ENCODE assay signal across 25 cellular contexts in genomic region chr18:46506974-46507373, GRCh38.
DNase-seq lines count a peak whose midpoint lies in the region; ATAC-seq, FAIRE-seq and TF ChIP-seq lines count a peak whose summit lies in the region.
"Had no signal": no experiment of that assay in that cellular context is flagged by ENCODE, and none has a peak within 500 bp of the region (broad histone marks: within the 10 kb centered on the region; RNA-seq: fewer than 3 reads in every experiment).

No MANE protein-coding gene starts in this region.

- H3K4me3 ChIP-seq in SK-N-SH (ENCODE audit: low read depth in 2 of 2, low read length in 1 of 2) (no peak overlapping the region), OCI-LY3 (ENCODE audit: low read length) (no peak overlapping the region), HepG2 (replicated peaks in 1 of 3; ENCODE audit: insufficient read depth in 1 of 3, low read depth in 2 of 3, low read length in 3 of 3) (no peak overlapping the region), sigmoid colon (no peak overlapping the region), gastrocnemius medialis (no peak overlapping the region)
- H3K4me3 ChIP-seq: BLaER1, GM12878, GM23248 had no signal

- in situ Hi-C loops in HepG2 (cut with HindIII; ENCODE audit: extremely low pct_ligation_motif_present, low pct_unique_long_range_greater_than_20kb) (no loop called here), gastrocnemius medialis (cut with MboI; ENCODE audit: low sequenced_read_pairs in 4 of 4) (loop anchor here in 1 of 4 donors (25.0 kb wide), 2 partner anchors 220 to 345 kb away; a partner anchor contains a TSS)

- TF ChIP-seq POLR2A in HepG2 (IDR thresholded peaks at IDR 0.05; ENCODE audit: insufficient read depth in 1 of 2, low read depth in 2 of 2, low read length in 2 of 2), result no peak
- TF ChIP-seq POLR2A in sigmoid colon (IDR thresholded peaks at IDR 0.05), result no peak
- no peak for TF ChIP-seq POLR2A in gastrocnemius medialis (IDR thresholded peaks at IDR 0.05)

- no peaks in the 10 kb centered on the region for H3F3A ChIP-seq in SK-N-SH (replicated peaks; ENCODE audit: insufficient read depth)

- DNase-seq in SK-N-SH, result no peak
- DNase-seq in HepG2 (ENCODE audit: low spot score), result no peak
- peak; percentile 41 for DNase-seq in sigmoid colon
- DNase-seq in NCI-H2171 treated with DMSO at 0.1 percent for 48 hours (lab: John Stamatoyannopoulos, UW), result no peak
- DNase-seq in gastrocnemius medialis, result no peak
- DNase-seq: Caco-2; CD4-positive, CD25-positive, alpha-beta regulatory T cell; DMS 273 treated with DMSO at 0.1 percent for 48 hours; DMS79; EL; GDM1; GM23248; H7 had no signal

- H3K27ac ChIP-seq in SK-N-SH (ENCODE audit: low read depth in 2 of 2, low read length in 1 of 2) (no peak overlapping the region), OCI-LY3 (ENCODE audit: low read length) (no peak overlapping the region), HepG2 (ENCODE audit: extremely low read length, insufficient read depth, low read length) (no peak overlapping the region), sigmoid colon (no peak overlapping the region), gastrocnemius medialis (no peak overlapping the region)
- H3K27ac ChIP-seq: 22Rv1, BLaER1, C4-2B, GM23248 had no signal

- H3K36me3 ChIP-seq in SK-N-SH (replicated peaks in 1 of 2; ENCODE audit: control insufficient read depth in 1 of 2, insufficient read depth in 2 of 2, low read length in 1 of 2) (no peaks in the 10 kb centered on the region), OCI-LY3 (replicated peaks; ENCODE audit: low read depth, low read length) (no peaks in the 10 kb centered on the region), HepG2 (replicated peaks in 1 of 2; ENCODE audit: control insufficient read depth in 1 of 2, insufficient read depth in 2 of 2, low read length in 2 of 2) (no peaks in the 10 kb centered on the region), sigmoid colon (no peaks in the 10 kb centered on the region), gastrocnemius medialis (no peaks in the 10 kb centered on the region)
- H3K36me3 ChIP-seq: BLaER1 had no signal

- CTCF ChIA-PET in SK-N-SH (lab: Yijun Ruan, JAX) (interaction anchor here (1.1 kb wide), 2 partner anchors 27 to 226 kb away, joined by 3 to 5 read pairs; no protein-coding TSS in a partner anchor), HepG2 (lab: Yijun Ruan, JAX; ENCODE audit: low intra/inter-chr PET ratio, low total read pairs) (no interaction called here)

- H3K9ac ChIP-seq in SK-N-SH, result no peak overlapping the region
- no peak overlapping the region for H3K9ac ChIP-seq in OCI-LY3 (ENCODE audit: low read length)
- H3K9ac ChIP-seq in HepG2 (ENCODE audit: insufficient read depth, low read depth, low read length), result no peak overlapping the region
- H3K9ac ChIP-seq: BLaER1, GM23248 had no signal

- POLR2A ChIA-PET in SK-N-SH (lab: Yijun Ruan, JAX) (no interaction called here), HepG2 (lab: Yijun Ruan, JAX) (no interaction called here)

- H4K20me1 ChIP-seq in SK-N-SH (ENCODE audit: insufficient read depth), result no peaks in the 10 kb centered on the region
- peaks cover 4% of the 10 kb centered on the region; the same call in 1 of the 2 replicates for H4K20me1 ChIP-seq in OCI-LY3 (ENCODE audit: insufficient read depth, low read length)
- H4K20me1 ChIP-seq in HepG2 (ENCODE audit: insufficient read depth, low read length), result no peaks in the 10 kb centered on the region
- H4K20me1 ChIP-seq: BLaER1 had no signal

- no peaks in the 10 kb centered on the region for H3K9me2 ChIP-seq in SK-N-SH

- TF ChIP-seq EP300 in SK-N-SH (IDR thresholded peaks at IDR 0.05; ENCODE audit: borderline replicate concordance in 1 of 2, low read depth in 1 of 2, low read length in 1 of 2) (no peak), HepG2 (IDR thresholded peaks at IDR 0.05; ENCODE audit: low read depth in 2 of 2, low read length in 2 of 2) (no peak), HepG2 (CRISPR knock-in tag; IDR thresholded peaks at IDR 0.05; ENCODE audit: borderline replicate concordance) (no peak), sigmoid colon (IDR thresholded peaks at IDR 0.05) (no peak)

- no peaks in the 10 kb centered on the region for H3K79me2 ChIP-seq in SK-N-SH (ENCODE audit: insufficient read depth)
- H3K79me2 ChIP-seq in OCI-LY3 (ENCODE audit: low read length), result no peaks in the 10 kb centered on the region
- H3K79me2 ChIP-seq in HepG2 (ENCODE audit: insufficient read depth, low read length), result no peaks in the 10 kb centered on the region

- intact Hi-C loops in HepG2 (cut with micrococcal nuclease; ENCODE audit: unreplicated experiment) (no loop called here), sigmoid colon (cut with DNase I) (no loop called here), gastrocnemius medialis (cut with DNase I; ENCODE audit: low total_unique reads) (no loop called here)

- ATAC-seq in SK-N-SH treated with all-trans-retinoic acid at 6 μM for 48 hours (no peak), HepG2 (no peak), HG02642 (IDR thresholded peaks at IDR 0.05; ENCODE audit: poor library complexity, unreplicated experiment) (no peak), gastrocnemius medialis (no peak)
- ATAC-seq: CD8-positive, alpha-beta T cell; GM12878; HCT116 had no signal

- TF ChIP-seq CTCF in SK-N-SH (IDR thresholded peaks at IDR 0.05) (no peak), OCI-LY3 (IDR thresholded peaks at IDR 0.05; ENCODE audit: low read depth, low read length) (0 out of 2 replicates have a peak, but pooled peaks have one; percentile 16), HepG2 (CRISPR knock-in tag; IDR thresholded peaks at IDR 0.05) (no peak), sigmoid colon (IDR thresholded peaks at IDR 0.05) (no peak), gastrocnemius medialis (IDR thresholded peaks at IDR 0.05 in 4 of 5, conservative IDR thresholded peaks at IDR 0.05 in 1 of 5) (no peak)

- no peak for FAIRE-seq in HepG2 (lab: Jason Lieb, UNC)
- FAIRE-seq: A204.1, GM12878, GM19239, H1 had no signal

- BruUV-seq in HepG2 (replicated peaks; lab: Mats Ljungman, UMichigan), result no TSS peak

- TF ChIP-seq RAD21 in SK-N-SH (IDR thresholded peaks at IDR 0.05; ENCODE audit: low read length) (0 out of 2 replicates have a peak, but pooled peaks have one; percentile 5), HepG2 (CRISPR knock-in tag; IDR thresholded peaks at IDR 0.05) (no peak)

- no peaks in the 10 kb centered on the region for H3K4me1 ChIP-seq in SK-N-SH (ENCODE audit: control insufficient read depth in 1 of 2, insufficient read depth in 2 of 2, low read depth in 1 of 2, low read length in 1 of 2)
- no peaks in the 10 kb centered on the region for H3K4me1 ChIP-seq in OCI-LY3 (ENCODE audit: low read length)
- no peaks in the 10 kb centered on the region for H3K4me1 ChIP-seq in HepG2 (ENCODE audit: insufficient read depth, low read length)
- H3K4me1 ChIP-seq in sigmoid colon, result no peaks in the 10 kb centered on the region
- no peaks in the 10 kb centered on the region for H3K4me1 ChIP-seq in gastrocnemius medialis
- H3K4me1 ChIP-seq: Caco-2 had no signal

- H3K27me3 ChIP-seq in SK-N-SH (ENCODE audit: insufficient read depth), result no peaks in the 10 kb centered on the region
- H3K27me3 ChIP-seq in OCI-LY3 (ENCODE audit: low read depth, low read length), result peaks cover 77% of the 10 kb centered on the region
- peaks cover 2 to 12% of the 10 kb centered on the region in 2 experiments; a peak in 2 of 5 replicates for H3K27me3 ChIP-seq in HepG2 (ENCODE audit: control insufficient read depth in 1 of 2, insufficient read depth in 2 of 2, low read length in 2 of 2)
- no peaks in the 10 kb centered on the region for H3K27me3 ChIP-seq in sigmoid colon
- H3K27me3 ChIP-seq in gastrocnemius medialis, result no peaks in the 10 kb centered on the region
- H3K27me3 ChIP-seq: BLaER1 had no signal

- H2AFZ ChIP-seq in SK-N-SH (ENCODE audit: low read depth) (no peak overlapping the region), OCI-LY3 (ENCODE audit: low read depth, low read length) (no peak overlapping the region), HepG2 (ENCODE audit: low read length) (no peak overlapping the region)
- H2AFZ ChIP-seq: GM23248 had no signal

- no peaks in the 10 kb centered on the region for H3K9me3 ChIP-seq in SK-N-SH
- no peaks in the 10 kb centered on the region for H3K9me3 ChIP-seq in OCI-LY3 (ENCODE audit: insufficient read depth, low read length)
- H3K9me3 ChIP-seq in HepG2 (ENCODE audit: low read length), result no peaks in the 10 kb centered on the region
- no peaks in the 10 kb centered on the region for H3K9me3 ChIP-seq in sigmoid colon
- no peaks in the 10 kb centered on the region for H3K9me3 ChIP-seq in gastrocnemius medialis
- H3K9me3 ChIP-seq: BLaER1, Caco-2 had no signal

- H3K4me2 ChIP-seq in SK-N-SH (no peak overlapping the region), OCI-LY3 (ENCODE audit: low read length) (no peak overlapping the region), HepG2 (ENCODE audit: low read depth, low read length) (no peak overlapping the region)
- H3K4me2 ChIP-seq: BLaER1 had no signal

- 81% methylated on average over 3 of the region's 6 CpGs for WGBS in SK-N-SH (ENCODE audit: low lambda C conversion rate)
- WGBS in HepG2 (ENCODE audit: low lambda C conversion rate), result 56% methylated on average over 5 of the region's 6 CpGs
- WGBS in sigmoid colon, 2 donors, result 94% methylated on average over 6 of the region's 6 CpGs

TF ChIP-seq in SK-N-SH, 30 proteins besides CTCF, POLR2A, EP300 and RAD21 (continues in another document):
- TF ChIP-seq YY1 (IDR thresholded peaks at IDR 0.05; ENCODE audit: low read depth) (no peak), GATA2 (CRISPR knock-in tag; IDR thresholded peaks at IDR 0.05) (no peak), NRF1 (IDR thresholded peaks at IDR 0.05; ENCODE audit: low read depth, low read length) (no peak), ELF1 (IDR thresholded peaks at IDR 0.05) (no peak), SIN3A (IDR thresholded peaks at IDR 0.05; ENCODE audit: borderline replicate concordance, low read depth, low read length) (no peak), CHD2 (IDR thresholded peaks at IDR 0.05; ENCODE audit: low read length, partially characterized antibody) (no peak)

TF ChIP-seq in SK-N-SH treated with all-trans-retinoic acid at 6 μM for 48 hours, 23 proteins besides CTCF, POLR2A, EP300 and RAD21 (continues in another document):
- TF ChIP-seq ESRRG (CRISPR knock-in tag; IDR thresholded peaks at IDR 0.05) (no peak), ARNTL (CRISPR knock-in tag; IDR thresholded peaks at IDR 0.05; ENCODE audit: borderline replicate concordance, low read depth) (no peak), RARB (CRISPR knock-in tag; IDR thresholded peaks at IDR 0.05) (no peak), CSDC2 (CRISPR knock-in tag; IDR thresholded peaks at IDR 0.05) (no peak), GLIS3 (CRISPR knock-in tag; IDR thresholded peaks at IDR 0.05) (no peak), SNAI2 (CRISPR knock-in tag; IDR thresholded peaks at IDR 0.05) (no peak)

Comparison
In these comparisons a context has a peak if more than half of its experiments do, and no peak if none do; other contexts are left out.
1. Of the 25 proteins assayed by ChIP-seq in both HepG2 and SK-N-SH: peak only in HepG2: none; only in SK-N-SH: RAD21; in both: none; in neither: 24.